In the genomic region with DNA sequence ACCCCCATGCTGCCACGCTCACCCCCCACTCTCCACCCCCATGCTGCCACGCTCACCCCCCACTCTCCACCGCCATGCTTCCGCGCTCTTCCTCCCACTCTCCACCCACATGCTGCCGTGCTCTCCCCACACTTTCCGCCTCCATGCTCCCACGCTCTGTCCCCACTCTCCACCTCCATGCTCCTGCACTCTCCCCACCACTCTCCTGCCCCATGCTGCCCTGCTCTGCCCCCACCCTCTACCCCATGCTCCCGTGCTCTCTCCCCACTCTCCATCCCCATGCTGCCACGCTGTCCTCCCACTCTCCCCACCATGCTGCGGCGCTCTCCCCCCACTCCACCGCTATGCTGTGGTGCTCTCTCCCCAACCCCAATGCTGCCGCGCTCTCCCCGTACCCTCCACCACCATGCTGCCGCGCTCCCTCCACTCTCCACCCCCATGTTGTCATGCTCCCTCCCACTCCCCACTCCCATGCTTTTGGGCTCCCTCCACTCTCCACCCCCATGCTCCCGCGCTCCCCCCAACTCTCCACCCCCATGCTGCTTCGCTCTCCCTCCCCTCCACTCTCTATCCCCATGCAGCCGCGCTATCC, we compare ENCODE assay signal across 17 cellular contexts. TPM values are rescaled to one million over a fixed set of nuclear protein-coding genes. Genes with fewer than 3 reads are reported as not detected.
DNase-seq lines count a peak whose midpoint lies in the region; ATAC-seq and TF ChIP-seq lines count a peak whose summit lies in the region.
"Had no signal": no experiment of that assay in that cellular context is flagged by ENCODE, and none has a peak within 500 bp of the region (broad histone marks: within the 10 kb centered on the region; RNA-seq: fewer than 3 reads in every experiment).

No MANE protein-coding gene starts in this region.

- H3K4me2 ChIP-seq in H9 (ENCODE audit: insufficient read depth, insufficient read length, low read length) = no peak overlapping the region
- H3K4me2 ChIP-seq: GM23338 had no signal

- TF ChIP-seq CTCF in H9 (conservative IDR thresholded peaks at IDR 0.05) = no peak

- peaks cover 3% of the 10 kb centered on the region; the same call in 1 of the 2 replicates for H3K27me3 Mint-ChIP-seq in H9 (ENCODE audit: low read depth)

- H3K9me3 Mint-ChIP-seq in H9 = no peaks in the 10 kb centered on the region

- ATAC-seq in GM18870 (IDR thresholded peaks at IDR 0.05; ENCODE audit: unreplicated experiment) (no peak), HG03354 (IDR thresholded peaks at IDR 0.05; ENCODE audit: poor library complexity, severe bottlenecking, unreplicated experiment) (no peak)
- ATAC-seq: GM23338, HCT116 had no signal

- no peaks in the 10 kb centered on the region for H3K36me3 ChIP-seq in H7 (replicated peaks; ENCODE audit: control insufficient read depth, insufficient read depth, low read length)
- no peaks in the 10 kb centered on the region for H3K36me3 ChIP-seq in iPS-15b (ENCODE audit: control insufficient read depth, insufficient read depth, low read length)

- no peak overlapping the region for H2BK15ac ChIP-seq in H9 (ENCODE audit: low read depth, low read length)

- H2BK12ac ChIP-seq in H9 (ENCODE audit: insufficient read length, low read depth, low read length) = no peak overlapping the region

- H3K4me1 Mint-ChIP-seq in H9 = peaks cover 3 to 6% of the 10 kb centered on the region in 2 experiments; a peak in 2 of 4 replicates

- H3K14ac ChIP-seq in H9 (ENCODE audit: insufficient read depth, low read length) = no peak overlapping the region; the same call in 1 of the 2 replicates

- no peak overlapping the region for H2AK5ac ChIP-seq in H9 (ENCODE audit: insufficient read length, low read length)

- H3T11ph ChIP-seq in H9 (ENCODE audit: low read length) = no peak overlapping the region

- H4K8ac ChIP-seq in H9 (replicated peaks; ENCODE audit: insufficient read length, low read depth, low read length) = no peak overlapping the region

- no CpG with 5 or more reads among the region's 23 CpGs for WGBS in H9 (ENCODE audit: extremely low coverage, insufficient read length, low lambda C conversion rate)

- H4K20me1 ChIP-seq in H9 (ENCODE audit: control insufficient read depth, insufficient read depth, insufficient read length) = no peaks in the 10 kb centered on the region

- H3K27me3 ChIP-seq in H7 (ENCODE audit: control insufficient read depth, insufficient read depth, low read length) (no peaks in the 10 kb centered on the region), H9 (ENCODE audit: insufficient read depth, low read length) (no peaks in the 10 kb centered on the region), iPS-15b (ENCODE audit: control insufficient read depth, insufficient read depth, low read length) (peaks cover 28% of the 10 kb centered on the region)

- H2BK120ac ChIP-seq in H9 (ENCODE audit: low read depth, low read length, poor library complexity, severe bottlenecking) = no peak overlapping the region

- H3K27ac Mint-ChIP-seq in H9 = no peak overlapping the region
- H3K27ac Mint-ChIP-seq: CD4-positive, alpha-beta memory T cell; GM23338; HFFc6 had no signal

- H3K79me2 ChIP-seq in H9 (ENCODE audit: insufficient read depth, low read length) = no peaks in the 10 kb centered on the region

- H3K23me2 ChIP-seq in H9 (ENCODE audit: insufficient read length, low read depth, low read length, poor library complexity, severe bottlenecking) = no peaks in the 10 kb centered on the region

- H2BK20ac ChIP-seq in H9 (ENCODE audit: low read depth, low read length, poor library complexity, severe bottlenecking) = no peak overlapping the region

- H3K79me1 ChIP-seq in H9 (ENCODE audit: insufficient read depth, low read depth, low read length, poor library complexity, severe bottlenecking) = no peaks in the 10 kb centered on the region

- no peak overlapping the region for H3K27ac ChIP-seq in H9 (ENCODE audit: insufficient read length, low read depth, low read length)

- H3K4ac ChIP-seq in H9 (ENCODE audit: low read depth, low read length) = no peak overlapping the region

- no peaks in the 10 kb centered on the region; a peak in 2 of 7 replicates for H3K36me3 Mint-ChIP-seq in H9 (ENCODE audit: insufficient read depth in 1 of 3, low read depth in 3 of 3)
- H3K36me3 Mint-ChIP-seq: CD4-positive, alpha-beta memory T cell had no signal

- no peak overlapping the region for H4K91ac ChIP-seq in H9 (ENCODE audit: insufficient read length, low read depth, low read length)

- H3K9ac ChIP-seq in H9 (ENCODE audit: extremely low read depth, insufficient read length, low read length) (no peak overlapping the region), iPS-15b (ENCODE audit: low read depth, low read length) (no peak overlapping the region)

- H3K4me3 ChIP-seq in H7 (ENCODE audit: insufficient read depth, low read depth, low read length) = no peak overlapping the region
- peak overlapping the region; percentile 30 for H3K4me3 ChIP-seq in iPS-15b (ENCODE audit: low read depth, low read length)
- H3K4me3 ChIP-seq: GM23338 had no signal

- H2BK5ac ChIP-seq in H9 (ENCODE audit: insufficient read length, low read length) = no peak overlapping the region

- no peak overlapping the region for H2AFZ ChIP-seq in H9 (ENCODE audit: low read length)

- no peak overlapping the region for H4K5ac ChIP-seq in H9 (ENCODE audit: insufficient read length, low read depth, low read length)

- peak; percentile 26 for DNase-seq in H7
- no peak for DNase-seq in H9
- no peak for DNase-seq in hypothalamus (lab: John Stamatoyannopoulos, UW)
- DNase-seq: C1 segment of cervical spinal cord; Calu3; CD4-positive, alpha-beta memory T cell; COR-L47; DMS53; DMS79 treated with DMSO at 0.1 percent for 48 hours; GF-D8; HFFc6 had no signal

- no peaks in the 10 kb centered on the region for H3K9me3 ChIP-seq in H9 (ENCODE audit: control insufficient read depth, low read depth, low read length)
- no peaks in the 10 kb centered on the region for H3K9me3 ChIP-seq in iPS-15b (ENCODE audit: control insufficient read depth, insufficient read depth, low read length)

- H3K18ac ChIP-seq in H9 (ENCODE audit: insufficient read length, low read depth, low read length) = peak overlapping the region; percentile 60

- no peak overlapping the region for H3K23ac ChIP-seq in H9 (ENCODE audit: insufficient read length, low read depth, low read length)

- H3K4me3 Mint-ChIP-seq in H9 = no peak overlapping the region
- H3K4me3 Mint-ChIP-seq: CD4-positive, alpha-beta memory T cell; GM23338; HFFc6 had no signal

- no peak overlapping the region for H3K56ac ChIP-seq in H9 (ENCODE audit: insufficient read length, low read depth, low read length)

- no peaks in the 10 kb centered on the region for H3K4me1 ChIP-seq in H9 (ENCODE audit: insufficient read depth, low read length)
- no peaks in the 10 kb centered on the region for H3K4me1 ChIP-seq in iPS-15b (ENCODE audit: control insufficient read depth, insufficient read depth, low read length)

RNA-seq across cellular contexts. Expression of gene PDE10A, which starts 46.0 kb away (rescaled TPM):
- 1.1 and 1.6 TPM in 2 replicates for total RNA-seq in H7 (2014; rRNA removed; shearing (Covaris generic))
- 0.31 and 0.44 TPM in 2 replicates for total RNA-seq in H9 (2021)
- total RNA-seq: CD4-positive, alpha-beta memory T cell; G401 had no signal
